Comparison of ENCODE assay signal across 10 cellular contexts in the genomic region with DNA sequence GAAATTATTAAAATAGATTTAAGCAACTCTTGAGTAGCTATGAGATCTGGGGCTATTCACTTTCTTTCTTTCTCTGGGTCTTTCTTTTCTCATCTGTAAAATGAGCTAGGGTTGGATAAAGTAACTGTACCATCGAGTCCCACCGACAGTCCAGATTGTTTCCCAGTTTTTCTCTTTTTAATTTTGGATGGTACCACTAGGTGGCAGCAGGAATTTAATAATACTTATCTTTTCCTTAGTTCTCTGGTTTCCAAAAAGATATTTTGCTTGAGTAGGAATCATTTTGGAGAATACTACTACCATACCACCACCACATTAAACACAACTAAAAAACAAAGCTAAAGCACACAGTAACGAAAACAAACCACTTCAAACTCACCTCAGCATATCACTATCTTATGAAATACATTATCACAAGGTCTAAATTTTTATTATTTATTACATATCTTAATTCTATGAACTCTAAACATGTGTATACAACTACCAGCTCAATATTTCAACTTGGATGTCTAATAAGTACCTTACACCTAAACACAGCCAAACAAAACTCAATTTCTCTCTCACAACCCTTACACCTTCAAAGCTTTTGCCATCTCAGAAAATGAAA.
DNase-seq lines count a peak whose midpoint lies in the region; ATAC-seq, FAIRE-seq and TF ChIP-seq lines count a peak whose summit lies in the region.
"Had no signal": no experiment of that assay in that cellular context is flagged by ENCODE, and none has a peak within 500 bp of the region (broad histone marks: within the 10 kb centered on the region; RNA-seq: fewer than 3 reads in every experiment).

No MANE protein-coding gene starts in this region.

- no peak for TF ChIP-seq POLR2A in erythroblast (IDR thresholded peaks at IDR 0.05; ENCODE audit: low read length)

- ATAC-seq in HG03469 (IDR thresholded peaks at IDR 0.05; ENCODE audit: unreplicated experiment): no peak

- H3K4me1 ChIP-seq in small intestine (ENCODE audit: control insufficient read depth in 2 of 2, insufficient read depth in 1 of 2, low read depth in 1 of 2, low read length in 1 of 2): no peaks in the 10 kb centered on the region

- DNase-seq in NCI-H2107 treated with DMSO at 0.1 percent for 48 hours (lab: John Stamatoyannopoulos, UW; ENCODE audit: unreplicated experiment) (peak; percentile 6), NCI-H2107 (lab: John Stamatoyannopoulos, UW) (no peak), NCI-H226 (peak; percentile 4), erythroblast (lab: John Stamatoyannopoulos, UW) (peak; percentile 0 to 11), small intestine (peak; percentile 5), NCI-H1930 (lab: John Stamatoyannopoulos, UW) (no peak), COLO668 (lab: John Stamatoyannopoulos, UW; ENCODE audit: unreplicated experiment) (no peak)
- DNase-seq: naive B cell had no signal

- WGBS in small intestine, 3 donors: 30 to 35% (median 35%) methylated on average over 3 of the region's 3 CpGs

- no peak overlapping the region for H3K4me3 ChIP-seq in small intestine (ENCODE audit: low read depth in 1 of 2, low read length in 2 of 2)

- no peak for FAIRE-seq in small intestine (lab: Jason Lieb, UNC)
- FAIRE-seq: G401.6 had no signal

- H3K36me3 ChIP-seq in small intestine (ENCODE audit: control insufficient read depth in 2 of 2, insufficient read depth in 2 of 2, low read length in 2 of 2): no peaks in the 10 kb centered on the region

- no peaks in the 10 kb centered on the region for H3K27me3 ChIP-seq in small intestine (ENCODE audit: control insufficient read depth in 2 of 2, insufficient read depth in 2 of 2, low read length in 2 of 2)

- H3K9me3 ChIP-seq in small intestine (ENCODE audit: control insufficient read depth, low read depth): no peaks in the 10 kb centered on the region

- H3K27ac ChIP-seq in small intestine (ENCODE audit: low read depth in 1 of 2, low read length in 1 of 2): no peak overlapping the region

Comparison
In these comparisons a context has a peak if more than half of its experiments do, and no peak if none do; other contexts are left out.
1. DNase-seq: peak in NCI-H2107 treated with DMSO at 0.1 percent for 48 hours (single experiment), NCI-H226 (single experiment), erythroblast (2 of 2) and small intestine (single experiment); none in NCI-H2107 (single experiment), NCI-H1930 (0 of 2) and COLO668 (single experiment).